ENCODE assay signal across 23 cellular contexts in the genomic region with DNA sequence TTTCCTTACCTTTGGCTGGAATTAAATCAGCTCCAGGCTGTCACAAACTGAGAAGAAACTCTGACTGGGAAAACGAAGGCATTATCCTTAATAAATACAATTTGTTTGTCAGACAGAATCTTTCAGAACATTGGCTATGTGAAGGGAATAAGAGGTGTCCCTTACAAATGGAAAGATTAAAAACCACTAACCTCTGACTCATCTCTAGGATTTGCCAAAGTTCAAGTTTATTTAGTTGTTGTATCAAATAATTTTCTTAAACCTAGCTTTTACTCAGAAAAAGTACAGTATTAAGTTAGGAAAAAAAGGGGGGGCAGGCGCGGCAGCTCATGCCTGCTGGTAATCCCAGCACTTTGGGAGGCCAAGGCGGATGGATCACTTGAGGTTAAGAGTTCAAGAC. TPM values are rescaled to one million over a fixed set of nuclear protein-coding genes. Genes with fewer than 3 reads are reported as not detected.
DNase-seq lines count a peak whose midpoint lies in the region; ATAC-seq and TF ChIP-seq lines count a peak whose summit lies in the region.
"Had no signal": no experiment of that assay in that cellular context is flagged by ENCODE, and none has a peak within 500 bp of the region (broad histone marks: within the 10 kb centered on the region; RNA-seq: fewer than 3 reads in every experiment).

No MANE protein-coding gene starts in this region.

- H3K9me3 ChIP-seq in SK-N-SH: no peaks in the 10 kb centered on the region
- no peaks in the 10 kb centered on the region for H3K9me3 ChIP-seq in mucosa of descending colon

- no peak overlapping the region for H3K9ac ChIP-seq in SK-N-SH

- TF ChIP-seq RAD21 in SK-N-SH (IDR thresholded peaks at IDR 0.05; ENCODE audit: low read length): no peak

- H3K79me2 ChIP-seq in SK-N-SH (ENCODE audit: insufficient read depth): no peaks in the 10 kb centered on the region

- ATAC-seq in SK-N-SH treated with all-trans-retinoic acid at 6 μM for 48 hours (no peak), mucosa of descending colon (no peak), HG02981 (IDR thresholded peaks at IDR 0.05; ENCODE audit: unreplicated experiment) (no peak)
- ATAC-seq: GM23338, Right ventricle myocardium inferior had no signal

- no peaks in the 10 kb centered on the region for H3F3A ChIP-seq in SK-N-SH (replicated peaks; ENCODE audit: insufficient read depth)

- DNase-seq in SK-N-SH (no peak), RPMI7951 (ENCODE audit: low read depth) (peak; percentile 28), fibroblast of mammary gland (ENCODE audit: low read depth) (peak; percentile 51), mucosa of descending colon (no peak), foreskin melanocyte (no peak), NCI-H748 treated with DMSO at 0.1 percent for 48 hours (lab: John Stamatoyannopoulos, UW) (no peak)
- DNase-seq: Calu3, DMS79 treated with DMSO at 0.1 percent for 48 hours, H9, IMR-90, KG1, NCI-H1092 treated with DMSO at 0.1 percent for 48 hours, NCI-H1436, NCI-H187, NCI-H2081 treated with DMSO at 0.1 percent for 48 hours, NCI-H524, NCI-H774, SJCRH30 had no signal

- H3K4me1 ChIP-seq in SK-N-SH (ENCODE audit: control insufficient read depth in 1 of 2, insufficient read depth in 2 of 2, low read depth in 1 of 2, low read length in 1 of 2): peaks cover 13 to 21% of the 10 kb centered on the region in 2 experiments; a peak in 3 of 4 replicates
- peaks cover 22% of the 10 kb centered on the region for H3K4me1 ChIP-seq in mucosa of descending colon (ENCODE audit: low read depth)
- H3K4me1 ChIP-seq: SJCRH30 had no signal

- no peaks in the 10 kb centered on the region for H4K20me1 ChIP-seq in SK-N-SH (ENCODE audit: insufficient read depth)

- no peaks in the 10 kb centered on the region for H3K36me3 ChIP-seq in SK-N-SH (replicated peaks in 1 of 2; ENCODE audit: control insufficient read depth in 1 of 2, insufficient read depth in 2 of 2, low read length in 1 of 2)
- no peaks in the 10 kb centered on the region for H3K36me3 ChIP-seq in mucosa of descending colon (ENCODE audit: low read depth)
- H3K36me3 ChIP-seq: SJCRH30 had no signal

- no peak for TF ChIP-seq EP300 in SK-N-SH (IDR thresholded peaks at IDR 0.05; ENCODE audit: borderline replicate concordance in 1 of 2, low read depth in 1 of 2, low read length in 1 of 2)

- H3K4me3 ChIP-seq in SK-N-SH (ENCODE audit: low read depth in 2 of 2, low read length in 1 of 2) (no peak overlapping the region), fibroblast of mammary gland (ENCODE audit: control insufficient read depth, low read depth, low read length) (no peak overlapping the region), mucosa of descending colon (no peak overlapping the region)
- H3K4me3 ChIP-seq: GM23338, SJCRH30 had no signal

- POLR2A ChIA-PET in SK-N-SH (lab: Yijun Ruan, JAX): interaction anchor here (0.7 kb wide), 1 partner anchor 40 kb away, joined by 4 read pairs; no protein-coding TSS in a partner anchor

- no peaks in the 10 kb centered on the region for H3K9me2 ChIP-seq in SK-N-SH

- no peak overlapping the region for H2AFZ ChIP-seq in SK-N-SH (ENCODE audit: low read depth)
- H2AFZ ChIP-seq: GM23338 had no signal

- no peak overlapping the region for H3K27ac ChIP-seq in SK-N-SH (ENCODE audit: low read depth in 2 of 2, low read length in 1 of 2)
- H3K27ac ChIP-seq: 22Rv1, SJCRH30 had no signal

- no peak overlapping the region for H3K4me2 ChIP-seq in SK-N-SH
- H3K4me2 ChIP-seq: GM23338 had no signal

- CTCF ChIA-PET in SK-N-SH (lab: Yijun Ruan, JAX): interaction anchor here (1.1 to 1.9 kb wide), 4 partner anchors 9 to 62 kb away, joined by 3 to 10 read pairs (median 6); a partner anchor contains a TSS

- H3K27me3 ChIP-seq in SK-N-SH (ENCODE audit: insufficient read depth): no peaks in the 10 kb centered on the region

- TF ChIP-seq CTCF in SK-N-SH (IDR thresholded peaks at IDR 0.05) (no peak), fibroblast of mammary gland (conservative IDR thresholded peaks at IDR 0.05; ENCODE audit: control insufficient read depth, insufficient read depth, low read depth, low read length) (no peak), mucosa of descending colon (IDR thresholded peaks at IDR 0.05) (no peak)

- intact Hi-C loops in mucosa of descending colon (cut with DNase I, micrococcal nuclease): no loop called here

- 76% methylated on average over 4 of the region's 4 CpGs for WGBS in SK-N-SH (ENCODE audit: low lambda C conversion rate)

TF ChIP-seq in SK-N-SH, 30 proteins besides CTCF, POLR2A, EP300 and RAD21:
- TF ChIP-seq JUND (IDR thresholded peaks at IDR 0.05): peak; percentile 23; the same call in 1 of the 2 replicates
- no peak for TF ChIP-seq FOXM1 (IDR thresholded peaks at IDR 0.05; ENCODE audit: low read depth)

TF ChIP-seq in SK-N-SH treated with all-trans-retinoic acid at 6 μM for 48 hours, 23 proteins besides CTCF, POLR2A, EP300 and RAD21:
- TF ChIP-seq TCF4 (CRISPR knock-in tag; IDR thresholded peaks at IDR 0.05; ENCODE audit: borderline replicate concordance) (no peak), ZNF70 (CRISPR knock-in tag; IDR thresholded peaks at IDR 0.05) (no peak), ZFP30 (CRISPR knock-in tag; IDR thresholded peaks at IDR 0.05) (no peak)

RNA-seq across cellular contexts. Expression of a gene that starts 15.7 kb away (rescaled TPM):
- 2.6 and 2.9 TPM in 2 replicates for polyA plus RNA-seq in SK-N-SH (2012; rRNA removed)
- polyA plus RNA-seq in SK-N-SH (2012; cell fraction: cytosol; rRNA removed): 2.8 and 3.5 TPM in 2 replicates
- polyA plus RNA-seq in SK-N-SH (2012; cell fraction: nucleus; rRNA removed): 1.8 and 3.0 TPM in 2 replicates
- total RNA-seq in RPMI7951 (2014; rRNA removed; shearing (Covaris generic)): 19.8 TPM in 2 replicates
- total RNA-seq in mucosa of descending colon: 10 to 100 TPM in 1 of 3 donors, 1 to 10 TPM in 2; 4.2 to 17.1 (median 6.0) TPM

Comparison
In these comparisons a context has a peak if more than half of its experiments do, and no peak if none do; other contexts are left out.
1. DNase-seq: peak in RPMI7951 (single experiment) and fibroblast of mammary gland (single experiment); none in SK-N-SH (single experiment), mucosa of descending colon (0 of 3), foreskin melanocyte (single experiment) and NCI-H748 treated with DMSO at 0.1 percent for 48 hours (single experiment).